Comparison of ENCODE assay signal across 12 cellular contexts in genomic region chr6:159116343-159116742, GRCh38. TPM values are rescaled to one million over a fixed set of nuclear protein-coding genes. Genes with fewer than 3 reads are reported as not detected.
DNase-seq lines count a peak whose midpoint lies in the region; ATAC-seq and TF ChIP-seq lines count a peak whose summit lies in the region.
"Had no signal": no experiment of that assay in that cellular context is flagged by ENCODE, and none has a peak within 500 bp of the region (broad histone marks: within the 10 kb centered on the region; RNA-seq: fewer than 3 reads in every experiment).

No MANE protein-coding gene starts in this region.

- in situ Hi-C loops in gastrocnemius medialis (cut with MboI; ENCODE audit: low sequenced_read_pairs in 4 of 4) = loop anchor here in 3 of 4 donors (25.0 kb wide), 1 partner anchor 404 kb away; no protein-coding TSS in a partner anchor

- TF ChIP-seq CTCF in gastrocnemius medialis (IDR thresholded peaks at IDR 0.05 in 4 of 5, conservative IDR thresholded peaks at IDR 0.05 in 1 of 5) (no peak), BE2C (IDR thresholded peaks at IDR 0.05; ENCODE audit: low read depth, low read length) (no peak), foreskin fibroblast (IDR thresholded peaks at IDR 0.05; ENCODE audit: low read depth, low read length) (no peak)

- H3K36me3 ChIP-seq in gastrocnemius medialis (no peaks in the 10 kb centered on the region), BE2C (no peaks in the 10 kb centered on the region)

- intact Hi-C loops in gastrocnemius medialis (cut with DNase I; ENCODE audit: low total_unique reads) = no loop called here

- ATAC-seq in GM19023 (IDR thresholded peaks at IDR 0.05; ENCODE audit: unreplicated experiment) (peak; percentile 53), HG02678 (IDR thresholded peaks at IDR 0.05; ENCODE audit: unreplicated experiment) (peak; percentile 69), gastrocnemius medialis (no peak)

- DNase-seq in NOMO-1 treated with dmso at 0.1 percent for 144 hours (lab: John Stamatoyannopoulos, UW; ENCODE audit: unreplicated experiment) = peak; percentile 59
- no peak for DNase-seq in gastrocnemius medialis
- DNase-seq in OCI-M1 (lab: John Stamatoyannopoulos, UW) = no peak
- DNase-seq in BE2C = no peak
- DNase-seq in foreskin fibroblast = no peak
- DNase-seq in NCI-H510A (lab: John Stamatoyannopoulos, UW) = no peak
- DNase-seq: activated CD4-positive, alpha-beta T cell treated with anti-CD3 and anti-CD28 coated beads for 4 hours; GOT3; PC-9 had no signal

- no peak for TF ChIP-seq POLR2A in gastrocnemius medialis (IDR thresholded peaks at IDR 0.05)

- peak overlapping the region; percentile 66 to 84 (median 76) for H3K27ac ChIP-seq in gastrocnemius medialis
- H3K27ac ChIP-seq: PC-9 had no signal

- H3K27me3 ChIP-seq in gastrocnemius medialis (no peaks in the 10 kb centered on the region), BE2C (no peaks in the 10 kb centered on the region; the same call in none of the 2 replicates)

- H3K9me3 ChIP-seq in gastrocnemius medialis (no peaks in the 10 kb centered on the region), BE2C (no peaks in the 10 kb centered on the region; the same call in 1 of the 2 replicates)

- H3K4me3 ChIP-seq in gastrocnemius medialis (no peak overlapping the region), BE2C (ENCODE audit: low read depth, low read length) (no peak overlapping the region), foreskin fibroblast (ENCODE audit: low read depth in 1 of 2, low read length in 2 of 2) (no peak overlapping the region)
- H3K4me3 ChIP-seq: lung, PC-9 had no signal

- H3K4me1 ChIP-seq in gastrocnemius medialis (peaks cover 38 to 40% of the 10 kb centered on the region in 2 donors), BE2C (no peaks in the 10 kb centered on the region)

RNA-seq across cellular contexts. Expression of gene FNDC1, which starts 52.9 kb away (rescaled TPM):
- total RNA-seq in gastrocnemius medialis = under 1 TPM; 0.16 to 0.41 (median 0.31) TPM
- polyA plus RNA-seq in BE2C (2012; ENCODE audit: insufficient read depth, insufficient read length, low read depth) = not detected
- total RNA-seq: PC-9 had no signal

Comparison
In these comparisons a context has a peak if more than half of its experiments do, and no peak if none do; other contexts are left out.
1. ATAC-seq: peak in GM19023 (single experiment) and HG02678 (single experiment); none in gastrocnemius medialis (0 of 2).